1 cellular context compared by ENCODE assay signal in the genomic region with DNA sequence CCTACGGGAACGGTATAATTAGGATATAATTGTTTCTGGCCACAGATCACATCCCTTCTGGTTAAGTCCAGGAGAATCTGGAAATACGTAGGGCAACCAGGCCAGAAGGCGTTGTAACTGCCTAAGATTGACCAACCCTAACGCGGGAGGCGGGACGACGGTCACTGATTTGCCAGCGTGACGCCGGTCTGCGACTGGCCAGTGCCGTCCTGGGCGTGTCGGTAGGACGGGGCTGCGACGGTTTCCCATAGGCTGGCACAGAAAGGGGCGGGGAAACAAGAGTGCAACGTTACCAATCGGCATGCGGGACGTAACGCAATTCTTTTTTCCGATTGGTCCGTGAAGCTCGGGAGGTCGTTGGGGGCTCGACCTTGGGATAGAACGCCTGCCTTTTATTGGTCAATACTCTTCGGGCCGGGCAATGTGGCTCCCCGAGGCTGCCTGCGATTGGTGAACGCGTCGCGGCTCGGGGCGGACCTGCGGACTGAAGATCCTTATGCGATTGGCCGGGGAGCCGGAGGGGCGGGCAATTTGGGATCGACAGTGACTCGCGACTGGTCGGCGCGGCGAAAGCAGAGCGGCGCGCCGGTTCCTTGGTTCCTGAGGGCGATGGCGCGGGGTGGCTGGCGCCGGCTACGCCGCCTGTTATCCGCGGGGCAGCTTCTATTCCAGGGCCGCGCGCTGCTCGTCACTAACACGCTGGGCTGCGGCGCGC.
A peak's percentile ranks its signal among the peaks of the same experiment; 100 is the strongest.
TF ChIP-seq lines count a peak whose summit lies in the region.

TSS of gene MPV17L2 (plus strand) at position 546 of the 715 bp plus-strand sequence. CDS start at position 610, 64 bp downstream.

TF ChIP-seq in HepG2, 621 proteins besides CTCF, POLR2A, EP300 and RAD21 (continued from another document and continues in another):
- no peak for TF ChIP-seq CBX5 (CRISPR knock-in tag; IDR thresholded peaks at IDR 0.05; ENCODE audit: borderline replicate concordance)
- no peak for TF ChIP-seq NKX3-1 (CRISPR knock-in tag; IDR thresholded peaks at IDR 0.05)
- TF ChIP-seq NCOA5 (CRISPR knock-in tag; IDR thresholded peaks at IDR 0.05) = no peak
- TF ChIP-seq TMF1 (CRISPR knock-in tag; IDR thresholded peaks at IDR 0.05; ENCODE audit: low read depth) = no peak; the same call in 1 of the 2 replicates
- TF ChIP-seq ZNF891 (CRISPR knock-in tag; IDR thresholded peaks at IDR 0.05) = peak; percentile 52; the same call in 1 of the 2 replicates
- TF ChIP-seq, protein P1, sequence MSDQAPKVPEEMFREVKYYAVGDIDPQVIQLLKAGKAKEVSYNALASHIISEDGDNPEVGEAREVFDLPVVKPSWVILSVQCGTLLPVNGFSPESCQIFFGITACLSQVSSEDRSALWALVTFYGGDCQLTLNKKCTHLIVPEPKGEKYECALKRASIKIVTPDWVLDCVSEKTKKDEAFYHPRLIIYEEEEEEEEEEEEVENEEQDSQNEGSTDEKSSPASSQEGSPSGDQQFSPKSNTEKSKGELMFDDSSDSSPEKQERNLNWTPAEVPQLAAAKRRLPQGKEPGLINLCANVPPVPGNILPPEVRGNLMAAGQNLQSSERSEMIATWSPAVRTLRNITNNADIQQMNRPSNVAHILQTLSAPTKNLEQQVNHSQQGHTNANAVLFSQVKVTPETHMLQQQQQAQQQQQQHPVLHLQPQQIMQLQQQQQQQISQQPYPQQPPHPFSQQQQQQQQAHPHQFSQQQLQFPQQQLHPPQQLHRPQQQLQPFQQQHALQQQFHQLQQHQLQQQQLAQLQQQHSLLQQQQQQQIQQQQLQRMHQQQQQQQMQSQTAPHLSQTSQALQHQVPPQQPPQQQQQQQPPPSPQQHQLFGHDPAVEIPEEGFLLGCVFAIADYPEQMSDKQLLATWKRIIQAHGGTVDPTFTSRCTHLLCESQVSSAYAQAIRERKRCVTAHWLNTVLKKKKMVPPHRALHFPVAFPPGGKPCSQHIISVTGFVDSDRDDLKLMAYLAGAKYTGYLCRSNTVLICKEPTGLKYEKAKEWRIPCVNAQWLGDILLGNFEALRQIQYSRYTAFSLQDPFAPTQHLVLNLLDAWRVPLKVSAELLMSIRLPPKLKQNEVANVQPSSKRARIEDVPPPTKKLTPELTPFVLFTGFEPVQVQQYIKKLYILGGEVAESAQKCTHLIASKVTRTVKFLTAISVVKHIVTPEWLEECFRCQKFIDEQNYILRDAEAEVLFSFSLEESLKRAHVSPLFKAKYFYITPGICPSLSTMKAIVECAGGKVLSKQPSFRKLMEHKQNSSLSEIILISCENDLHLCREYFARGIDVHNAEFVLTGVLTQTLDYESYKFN (CRISPR knock-in tag; conservative IDR thresholded peaks at IDR 0.05) = no peak; the same call in 1 of the 2 replicates
- TF ChIP-seq SNAPC4 (CRISPR knock-in tag; IDR thresholded peaks at IDR 0.05) = no peak
- TF ChIP-seq RFXAP (CRISPR knock-in tag; IDR thresholded peaks at IDR 0.05; ENCODE audit: borderline replicate concordance) = peak; percentile 99
- no peak for TF ChIP-seq FOXO4 (CRISPR knock-in tag; conservative IDR thresholded peaks at IDR 0.05)
- no peak for TF ChIP-seq PRMT3 (CRISPR knock-in tag; IDR thresholded peaks at IDR 0.05; ENCODE audit: borderline replicate concordance, low read depth)
- 0 out of 2 replicates have a peak, but pooled peaks have one; percentile 41 for TF ChIP-seq MAF1 (CRISPR knock-in tag; IDR thresholded peaks at IDR 0.05; ENCODE audit: borderline replicate concordance)
- peak; percentile 93 for TF ChIP-seq SP1 (IDR thresholded peaks at IDR 0.05)
- TF ChIP-seq SP1 (CRISPR knock-in tag; IDR thresholded peaks at IDR 0.05) = peak; percentile 98
- peak; percentile 5; the same call in 1 of the 2 replicates for TF ChIP-seq ZNF280B (CRISPR knock-in tag; IDR thresholded peaks at IDR 0.05; ENCODE audit: borderline replicate concordance)
- TF ChIP-seq, protein P2, sequence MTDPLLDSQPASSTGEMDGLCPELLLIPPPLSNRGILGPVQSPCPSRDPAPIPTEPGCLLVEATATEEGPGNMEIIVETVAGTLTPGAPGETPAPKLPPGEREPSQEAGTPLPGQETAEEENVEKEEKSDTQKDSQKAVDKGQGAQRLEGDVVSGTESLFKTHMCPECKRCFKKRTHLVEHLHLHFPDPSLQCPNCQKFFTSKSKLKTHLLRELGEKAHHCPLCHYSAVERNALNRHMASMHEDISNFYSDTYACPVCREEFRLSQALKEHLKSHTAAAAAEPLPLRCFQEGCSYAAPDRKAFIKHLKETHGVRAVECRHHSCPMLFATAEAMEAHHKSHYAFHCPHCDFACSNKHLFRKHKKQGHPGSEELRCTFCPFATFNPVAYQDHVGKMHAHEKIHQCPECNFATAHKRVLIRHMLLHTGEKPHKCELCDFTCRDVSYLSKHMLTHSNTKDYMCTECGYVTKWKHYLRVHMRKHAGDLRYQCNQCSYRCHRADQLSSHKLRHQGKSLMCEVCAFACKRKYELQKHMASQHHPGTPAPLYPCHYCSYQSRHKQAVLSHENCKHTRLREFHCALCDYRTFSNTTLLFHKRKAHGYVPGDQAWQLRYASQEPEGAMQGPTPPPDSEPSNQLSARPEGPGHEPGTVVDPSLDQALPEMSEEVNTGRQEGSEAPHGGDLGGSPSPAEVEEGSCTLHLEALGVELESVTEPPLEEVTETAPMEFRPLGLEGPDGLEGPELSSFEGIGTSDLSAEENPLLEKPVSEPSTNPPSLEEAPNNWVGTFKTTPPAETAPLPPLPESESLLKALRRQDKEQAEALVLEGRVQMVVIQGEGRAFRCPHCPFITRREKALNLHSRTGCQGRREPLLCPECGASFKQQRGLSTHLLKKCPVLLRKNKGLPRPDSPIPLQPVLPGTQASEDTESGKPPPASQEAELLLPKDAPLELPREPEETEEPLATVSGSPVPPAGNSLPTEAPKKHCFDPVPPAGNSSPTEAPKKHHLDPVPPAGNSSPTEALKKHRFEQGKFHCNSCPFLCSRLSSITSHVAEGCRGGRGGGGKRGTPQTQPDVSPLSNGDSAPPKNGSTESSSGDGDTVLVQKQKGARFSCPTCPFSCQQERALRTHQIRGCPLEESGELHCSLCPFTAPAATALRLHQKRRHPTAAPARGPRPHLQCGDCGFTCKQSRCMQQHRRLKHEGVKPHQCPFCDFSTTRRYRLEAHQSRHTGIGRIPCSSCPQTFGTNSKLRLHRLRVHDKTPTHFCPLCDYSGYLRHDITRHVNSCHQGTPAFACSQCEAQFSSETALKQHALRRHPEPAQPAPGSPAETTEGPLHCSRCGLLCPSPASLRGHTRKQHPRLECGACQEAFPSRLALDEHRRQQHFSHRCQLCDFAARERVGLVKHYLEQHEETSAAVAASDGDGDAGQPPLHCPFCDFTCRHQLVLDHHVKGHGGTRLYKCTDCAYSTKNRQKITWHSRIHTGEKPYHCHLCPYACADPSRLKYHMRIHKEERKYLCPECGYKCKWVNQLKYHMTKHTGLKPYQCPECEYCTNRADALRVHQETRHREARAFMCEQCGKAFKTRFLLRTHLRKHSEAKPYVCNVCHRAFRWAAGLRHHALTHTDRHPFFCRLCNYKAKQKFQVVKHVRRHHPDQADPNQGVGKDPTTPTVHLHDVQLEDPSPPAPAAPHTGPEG (CRISPR knock-in tag; IDR thresholded peaks at IDR 0.05) = 0 out of 2 replicates have a peak, but pooled peaks have one; percentile 33
- TF ChIP-seq CEBPZ (IDR thresholded peaks at IDR 0.05; ENCODE audit: low read length) = peak; percentile 81
- no peak for TF ChIP-seq ZNF609 (CRISPR knock-in tag; IDR thresholded peaks at IDR 0.05; ENCODE audit: borderline replicate concordance)
